Comparison of ENCODE assay signal across 27 cellular contexts in genomic region chr14:59761851-59762250, GRCh38.
"Had no signal": no experiment of that assay in that cellular context is flagged by ENCODE, and none has a peak within 500 bp of the region (broad histone marks: within the 10 kb centered on the region; RNA-seq: fewer than 3 reads in every experiment).

No MANE protein-coding gene starts in this region.

- FAIRE-seq: islet of Langerhans, kidney had no signal

- DNase-seq: heart left ventricle; hypothalamus; immature natural killer cell; kidney; left colon; left lung; lower lobe of right lung; mammary epithelial cell; mesenchymal stem cell; naive B cell; natural killer cell; occipital lobe; ovary; right lobe of liver; stimulated activated CD4-positive, alpha-beta T cell treated with anti-CD3 and anti-CD28 coated beads, Interleukin-1b, Interleukin-23, amount 100 ng/mL, for 48 hours; stimulated activated CD4-positive, alpha-beta T cell treated with anti-CD3 and anti-CD28 coated beads, Interleukin-4, amount 100 ng/mL, for 1 hour; stimulated activated naive CD4-positive, alpha-beta T cell treated with Interleukin-2 at 50 U/mL for 16 hours; stimulated activated naive CD8-positive, alpha-beta T cell treated with anti-CD3 and anti-CD28 coated beads, Interleukin-15, amount 100 ng/mL, for 72 hours; substantia nigra; upper lobe of left lung; uterus had no signal

- H3K4me1 Mint-ChIP-seq: immature natural killer cell; naive B cell; natural killer cell; stimulated activated naive CD8-positive, alpha-beta T cell treated with anti-CD3 and anti-CD28 coated beads, Interleukin-15, amount 100 ng/mL, for 72 hours had no signal

- H3K36me3 Mint-ChIP-seq: immature natural killer cell, naive B cell, natural killer cell had no signal

- H3K27me3 Mint-ChIP-seq: progenitor cell of endocrine pancreas had no signal

- H3K36me3 ChIP-seq: heart left ventricle, left lung, lower lobe of right lung, neutrophil, ovary, right atrium auricular region, right lobe of liver, tibial nerve, upper lobe of left lung, uterus had no signal

- H3K27me3 ChIP-seq: left lung, neutrophil, ovary, right atrium auricular region, right lobe of liver, tibial nerve, upper lobe of left lung, uterus had no signal

- H3K4me3 Mint-ChIP-seq: immature natural killer cell; natural killer cell; stimulated activated naive CD8-positive, alpha-beta T cell treated with anti-CD3 and anti-CD28 coated beads, Interleukin-15, amount 100 ng/mL, for 72 hours had no signal

- H3K27ac Mint-ChIP-seq: immature natural killer cell; naive B cell; natural killer cell; progenitor cell of endocrine pancreas; stimulated activated naive CD8-positive, alpha-beta T cell treated with anti-CD3 and anti-CD28 coated beads, Interleukin-15, amount 100 ng/mL, for 72 hours had no signal

- ATAC-seq: heart left ventricle; left colon; left lung; lower lobe of right lung; right lobe of liver; stimulated activated naive CD8-positive, alpha-beta T cell treated with anti-CD3 and anti-CD28 coated beads, Interleukin-15, amount 100 ng/mL, for 72 hours had no signal

- H3K4me3 ChIP-seq: heart left ventricle, left lung, lower lobe of right lung, ovary, right atrium auricular region, right lobe of liver, smooth muscle cell, tibial nerve, upper lobe of left lung, uterus had no signal
